32 cellular contexts compared by ENCODE assay signal in the genomic region with DNA sequence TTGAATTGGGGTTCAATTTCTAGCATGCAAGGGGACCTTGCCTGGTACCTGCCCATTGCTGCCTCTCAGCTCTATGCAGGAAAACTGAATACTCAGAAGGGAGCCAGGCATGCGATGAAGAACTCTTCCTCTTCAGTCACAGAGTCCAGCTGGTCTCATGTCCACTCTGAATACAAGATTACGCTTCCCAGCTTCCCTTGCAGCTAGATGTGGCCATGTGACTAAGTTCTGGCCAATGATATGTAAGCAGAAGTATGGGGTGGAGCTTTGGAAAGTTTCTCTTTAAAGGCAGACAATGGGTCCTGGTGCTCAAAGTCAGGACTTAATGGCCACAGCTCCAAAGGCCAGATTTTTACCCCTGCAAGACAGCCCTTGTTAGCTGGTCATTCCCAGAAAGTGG. TPM values are rescaled to one million over a fixed set of nuclear protein-coding genes. Genes with fewer than 3 reads are reported as not detected.
"Had no signal": no experiment of that assay in that cellular context is flagged by ENCODE, and none has a peak within 500 bp of the region (broad histone marks: within the 10 kb centered on the region; RNA-seq: fewer than 3 reads in every experiment).

No MANE protein-coding gene starts in this region.

- H3K36me3 ChIP-seq: MG63, Peyer's patch had no signal

- H3K4me1 ChIP-seq: Peyer's patch had no signal

- H3K9me3 ChIP-seq: MG63, Peyer's patch had no signal

- H3K4me3 Mint-ChIP-seq: activated CD4-positive, alpha-beta T cell treated with anti-CD3 and anti-CD28 coated beads, Interleukin-2, amount 10 ng/mL, durations not matched to agents 24 days and 14 days; activated naive CD4-positive, alpha-beta T cell treated with anti-CD3 and anti-CD28 coated beads, Interleukin-2, amount 10 ng/mL, durations not matched to agents 7 days and 5 days; activated naive CD8-positive, alpha-beta T cell; activated naive CD8-positive, alpha-beta T cell treated with anti-CD3 and anti-CD28 coated beads, Interleukin-2, amount 50 U/mL, for 24 hours; activated T-cell treated with anti-CD3 and anti-CD28 coated beads, Interleukin-2, amount 50 U/mL, for 4 hours; activated T-helper 1 cell treated with anti-CD3 and anti-CD28 coated beads, Interleukin-12 subunit alpha, Interleukin-12 subunit beta, Interleukin-2, Interleukin-4 antibody, amounts not matched to agents 30 ng/mL and 10 ng/mL and 1 ng/mL, durations not matched to agents 14 hours and 24 hours and 36 hours; brain had no signal

- H3K27me3 Mint-ChIP-seq: activated naive CD8-positive, alpha-beta T cell had no signal

- ATAC-seq: activated naive CD8-positive, alpha-beta T cell treated with anti-CD3 and anti-CD28 coated beads, Interleukin-2, amount 50 U/mL, for 24 hours; activated T-cell treated with anti-CD3 and anti-CD28 coated beads, Interleukin-2, amount 50 U/mL, for 4 hours; Right ventricle myocardium inferior had no signal

- FAIRE-seq: TTC549 had no signal

- DNase-seq: activated CD4-positive, alpha-beta T cell treated with anti-CD3 and anti-CD28 coated beads, Interleukin-2, amount 10 ng/mL, durations not matched to agents 24 days and 14 days; activated CD4-positive, alpha-beta T cell treated with anti-CD3 and anti-CD28 coated beads, Interleukin-2, amount 50 U/mL, for 4 hours; activated CD8-positive, alpha-beta memory T cell treated with anti-CD3 and anti-CD28 coated beads, Interleukin-2, amount 50 U/mL, for 4 hours; activated effector memory CD4-positive, alpha-beta T cell treated with Interleukin-2 at 50 U/mL for 16 hours; activated naive CD4-positive, alpha-beta T cell treated with anti-CD3 and anti-CD28 coated beads, Interleukin-2, amount 10 ng/mL, durations not matched to agents 7 days and 5 days; activated naive CD8-positive, alpha-beta T cell treated with anti-CD3 and anti-CD28 coated beads, Interleukin-2, amount 50 U/mL, for 24 hours; activated T-cell treated with anti-CD3 and anti-CD28 coated beads for 4 hours; activated T-cell treated with anti-CD3 and anti-CD28 coated beads, Interleukin-2, amount 50 U/mL, for 4 hours; anterior cingulate cortex; central memory CD4-positive, alpha-beta T cell; Kasumi-1; MG63; NCI-H1048; NCI-H1105 treated with DMSO at 0.1 percent for 48 hours; NCI-H1436; NCI-H1694 treated with DMSO at 0.1 percent for 48 hours; NCI-H2029; NCI-H510A; NCI-H526; NCI-H748 treated with DMSO at 0.1 percent for 48 hours; NK-92 treated with Interleukin-12 subunit alpha and Interleukin-12 subunit beta, amount 100 ng/mL, for 24 hours; PC-3; SW 1271; T-helper 1 cell; T1000 had no signal

- H3K27ac ChIP-seq: Peyer's patch had no signal

- H3K27me3 ChIP-seq: MG63, Peyer's patch had no signal

- H3K9me3 Mint-ChIP-seq: activated naive CD8-positive, alpha-beta T cell treated with anti-CD3 and anti-CD28 coated beads, Interleukin-2, amount 50 U/mL, for 24 hours; activated T-cell treated with anti-CD3 and anti-CD28 coated beads, Interleukin-2, amount 50 U/mL, for 4 hours; activated T-helper 1 cell treated with anti-CD3 and anti-CD28 coated beads, Interleukin-12 subunit alpha, Interleukin-12 subunit beta, Interleukin-2, Interleukin-4 antibody, amounts not matched to agents 30 ng/mL and 10 ng/mL and 1 ng/mL, durations not matched to agents 14 hours and 24 hours and 36 hours had no signal

- H3K27ac Mint-ChIP-seq: activated CD4-positive, alpha-beta T cell treated with anti-CD3 and anti-CD28 coated beads, Interleukin-2, amount 10 ng/mL, durations not matched to agents 24 days and 14 days; activated naive CD4-positive, alpha-beta T cell treated with anti-CD3 and anti-CD28 coated beads, Interleukin-2, amount 10 ng/mL, durations not matched to agents 7 days and 5 days; activated naive CD8-positive, alpha-beta T cell; activated naive CD8-positive, alpha-beta T cell treated with anti-CD3 and anti-CD28 coated beads, Interleukin-2, amount 50 U/mL, for 24 hours; activated T-helper 1 cell treated with anti-CD3 and anti-CD28 coated beads, Interleukin-12 subunit alpha, Interleukin-12 subunit beta, Interleukin-2, Interleukin-4 antibody, amounts not matched to agents 30 ng/mL and 10 ng/mL and 1 ng/mL, durations not matched to agents 14 hours and 24 hours and 36 hours had no signal

- H3K4me3 ChIP-seq: MG63, Peyer's patch had no signal

RNA-seq across cellular contexts. Expression of a gene that starts 9.0 kb away (rescaled TPM):
- total RNA-seq: activated CD4-positive, alpha-beta T cell treated with anti-CD3 and anti-CD28 coated beads, Interleukin-2, amount 10 ng/mL, durations not matched to agents 24 days and 14 days; activated T-helper 1 cell treated with anti-CD3 and anti-CD28 coated beads, Interleukin-12 subunit alpha, Interleukin-12 subunit beta, Interleukin-2, Interleukin-4 antibody, amounts not matched to agents 30 ng/mL and 10 ng/mL and 1 ng/mL, durations not matched to agents 14 hours and 24 hours and 36 hours; Peyer's patch; Right ventricle myocardium inferior; T-helper 2 cell treated with Interferon-gamma antibody and Interleukin-4, amounts not matched to agents 100 ng/mL and 5 ng/mL, for 36 hours had no signal
